18 cellular contexts compared by ENCODE assay signal in the genomic region with DNA sequence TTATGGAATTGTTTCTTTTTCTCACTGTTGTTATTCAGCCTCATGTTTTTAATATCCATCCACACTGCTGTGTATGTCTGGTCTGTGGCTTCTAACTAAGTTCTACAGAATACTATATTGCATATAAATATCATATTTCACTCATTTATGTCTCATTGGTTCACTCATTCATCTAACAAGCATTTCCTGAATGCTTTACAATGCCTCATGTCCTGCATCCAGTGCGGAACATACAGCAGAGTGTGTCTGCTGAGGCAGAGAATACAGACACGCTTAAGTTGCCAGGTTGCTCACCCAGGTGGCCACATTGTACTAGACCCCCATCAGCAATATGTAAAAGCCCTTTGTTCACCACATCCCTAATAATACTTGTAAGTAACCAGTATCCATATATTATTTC.
DNase-seq lines count a peak whose midpoint lies in the region; ATAC-seq and TF ChIP-seq lines count a peak whose summit lies in the region.
"Had no signal": no experiment of that assay in that cellular context is flagged by ENCODE, and none has a peak within 500 bp of the region (broad histone marks: within the 10 kb centered on the region; RNA-seq: fewer than 3 reads in every experiment).

No MANE protein-coding gene starts in this region.

- H3K36me3 ChIP-seq in DOHH2 (ENCODE audit: control insufficient read depth, low read length) = no peaks in the 10 kb centered on the region
- H3K36me3 ChIP-seq in OCI-LY7 (ENCODE audit: insufficient read depth, low read length) = peaks cover 13% of the 10 kb centered on the region; the same call in 1 of the 2 replicates
- H3K36me3 ChIP-seq: BLaER1, HAP-1 had no signal

- H4K20me1 ChIP-seq in DOHH2 (ENCODE audit: control insufficient read depth, insufficient read depth, low read depth, low read length) = no peaks in the 10 kb centered on the region
- no peaks in the 10 kb centered on the region for H4K20me1 ChIP-seq in OCI-LY7 (ENCODE audit: insufficient read depth, low read length)
- H4K20me1 ChIP-seq: BLaER1 had no signal

- no peaks in the 10 kb centered on the region for H3K9me2 ChIP-seq in DOHH2 (replicated peaks; ENCODE audit: control insufficient read depth, low read length)
- H3K9me2 ChIP-seq in OCI-LY7 (ENCODE audit: insufficient read depth, low read length) = no peaks in the 10 kb centered on the region

- no peak overlapping the region for H3K27ac ChIP-seq in DOHH2 (ENCODE audit: low read depth, low read length)
- peak overlapping the region; percentile 25 for H3K27ac ChIP-seq in OCI-LY7 (ENCODE audit: low read depth, low read length, poor library complexity, severe bottlenecking)
- H3K27ac ChIP-seq: 22Rv1, A549, BLaER1, GM23248, HL-60 had no signal

- intact Hi-C loops in OCI-LY7 (cut with micrococcal nuclease; ENCODE audit: unreplicated experiment) = loop anchor here (5.0 kb wide), 1 partner anchor 158 kb away; no protein-coding TSS in a partner anchor

- H3K4me1 ChIP-seq in DOHH2 (ENCODE audit: control insufficient read depth, low read length) (peaks cover 48% of the 10 kb centered on the region), OCI-LY7 (ENCODE audit: insufficient read depth, low read length, poor library complexity, severe bottlenecking) (peaks cover 95% of the 10 kb centered on the region)
- H3K4me1 ChIP-seq: A549, HAP-1 had no signal

- H2AFZ ChIP-seq in OCI-LY7 (ENCODE audit: low read length) = peak overlapping the region; percentile 71
- H2AFZ ChIP-seq: GM23248 had no signal

- in situ Hi-C loops in astrocyte of the spinal cord (cut with HindIII; ENCODE audit: low sequenced_read_pairs) = no loop called here

- H3K4me3 ChIP-seq in DOHH2 (ENCODE audit: low read length) (peak overlapping the region; percentile 11; the same call in 1 of the 2 replicates), OCI-LY7 (ENCODE audit: low read depth, low read length, poor library complexity, severe bottlenecking) (no peak overlapping the region), astrocyte of the spinal cord (ENCODE audit: low read depth, low read length) (no peak overlapping the region)
- H3K4me3 ChIP-seq: A549, BLaER1, GM12878, GM23248, HAP-1 had no signal

- no peaks in the 10 kb centered on the region for H3K27me3 ChIP-seq in DOHH2 (ENCODE audit: control insufficient read depth, low read length)
- H3K27me3 ChIP-seq: BLaER1 had no signal

- H3K79me2 ChIP-seq in DOHH2 (ENCODE audit: control insufficient read depth, low read length) = no peaks in the 10 kb centered on the region
- H3K79me2 ChIP-seq in OCI-LY7 (ENCODE audit: insufficient read depth, low read depth, low read length) = no peaks in the 10 kb centered on the region

- no TSS peak for BruUV-seq in OCI-LY7 (replicated peaks; lab: Mats Ljungman, UMichigan)

- no peak for ATAC-seq in HG03175 (IDR thresholded peaks at IDR 0.05; ENCODE audit: unreplicated experiment)
- ATAC-seq: A549, GM12878, HepG2 had no signal

- TF ChIP-seq CTCF in DOHH2 (IDR thresholded peaks at IDR 0.05; ENCODE audit: low read depth, low read length, poor library complexity, severe bottlenecking) (no peak), OCI-LY7 (conservative IDR thresholded peaks at IDR 0.05; ENCODE audit: low read length) (no peak), astrocyte of the spinal cord (IDR thresholded peaks at IDR 0.05; ENCODE audit: low read depth, low read length) (no peak)

- POLR2A ChIA-PET in OCI-LY7 (lab: Charles Lee) = interaction anchor here (0.5 to 1.1 kb wide), 4 partner anchors 49 to 817 kb away, joined by 3 read pairs; no protein-coding TSS in a partner anchor

- H3F3A ChIP-seq in DOHH2 (ENCODE audit: control insufficient read depth, insufficient read depth) = peaks cover 13% of the 10 kb centered on the region

- H3K9me3 ChIP-seq in DOHH2 (ENCODE audit: control insufficient read depth, insufficient read depth, low read length) (no peaks in the 10 kb centered on the region), OCI-LY7 (ENCODE audit: low read length) (peaks cover 12% of the 10 kb centered on the region; the same call in 1 of the 2 replicates)
- H3K9me3 ChIP-seq: A549, BLaER1, HAP-1 had no signal

- CTCF ChIA-PET in OCI-LY7 (lab: Charles Lee; ENCODE audit: unreplicated experiment) = no interaction called here

- DNase-seq in OCI-LY7 (ENCODE audit: low spot score) (no peak), astrocyte of the spinal cord (ENCODE audit: low read depth, low spot score) (peak; percentile 4), iris pigment epithelial cell (ENCODE audit: low read depth) (peak; percentile 4), epidermal melanocyte (ENCODE audit: insufficient read length, low spot score) (no peak)
- DNase-seq in stimulated activated CD4-positive, alpha-beta T cell treated with anti-CD3 and anti-CD28 coated beads, Interleukin-4, amount 100 ng/mL, for 4 hours = no peak
- DNase-seq: CD4-positive, alpha-beta memory T cell; DMS79 treated with DMSO at 0.1 percent for 48 hours; EL; GM23248 had no signal

- H3K4me2 ChIP-seq in DOHH2 (ENCODE audit: low read length) (peak overlapping the region; percentile 26), OCI-LY7 (ENCODE audit: low read length) (no peak overlapping the region)
- H3K4me2 ChIP-seq: A549, BLaER1 had no signal

Comparison
In these comparisons a context has a peak if more than half of its experiments do, and no peak if none do; other contexts are left out.
1. DNase-seq: peak in astrocyte of the spinal cord (single experiment) and iris pigment epithelial cell (single experiment); none in OCI-LY7 (single experiment), epidermal melanocyte (single experiment) and stimulated activated CD4-positive, alpha-beta T cell treated with anti-CD3 and anti-CD28 coated beads, Interleukin-4, amount 100 ng/mL, for 4 hours (0 of 2).